25 cellular contexts compared by ENCODE assay signal in genomic region chr2:216103213-216103612, GRCh38. TPM values are rescaled to one million over a fixed set of nuclear protein-coding genes. Genes with fewer than 3 reads are reported as not detected.
"Had no signal": no experiment of that assay in that cellular context is flagged by ENCODE, and none has a peak within 500 bp of the region (broad histone marks: within the 10 kb centered on the region; RNA-seq: fewer than 3 reads in every experiment).

No MANE protein-coding gene starts in this region.

- H3K9me3 ChIP-seq: esophagus muscularis mucosa, lower lobe of right lung, ovary, psoas muscle, spleen, testis, tibial artery had no signal

- H3K4me1 ChIP-seq: psoas muscle, testis had no signal

- H3K4me3 ChIP-seq: dorsolateral prefrontal cortex, esophagus muscularis mucosa, lower lobe of right lung, ovary, psoas muscle, skin epidermis, spleen, testis, tibial artery had no signal

- H3K27ac ChIP-seq: dorsolateral prefrontal cortex, epithelial cell of prostate, esophagus muscularis mucosa, lower lobe of right lung, ovary, psoas muscle, skin epidermis, spleen, testis, tibial artery had no signal

- DNase-seq: dorsolateral prefrontal cortex; effector CD4-positive, alpha-beta T cell; foreskin melanocyte; hypothalamus; immature natural killer cell; left ventricle myocardium superior; lower lobe of right lung; natural killer cell; occipital lobe; ovary; posterior cingulate gyrus; psoas muscle; right cardiac atrium; spleen; stimulated activated CD4-positive, alpha-beta T cell treated with anti-CD3 and anti-CD28 coated beads, Interleukin-4, amount 100 ng/mL, for 4 hours; stimulated activated naive CD8-positive, alpha-beta T cell treated with anti-CD3 and anti-CD28 coated beads, Interleukin-15, Interleukin-2, amounts not matched to agents 100 U/mL and 50 U/mL, for 24 hours; substantia nigra; testis; tibial artery had no signal

- FAIRE-seq: colon, keratinocyte had no signal

- ATAC-seq: left ventricle myocardium superior; lower lobe of right lung; natural killer cell; psoas muscle; right cardiac atrium; stimulated activated memory B cell treated with anti-CD40 and anti-IgM and Interleukin-4, amounts not matched to agents 10 μg/mL and 1 μg/mL and 100 μg/mL, for 72 hours; stimulated activated naive CD8-positive, alpha-beta T cell treated with anti-CD3 and anti-CD28 coated beads, Interleukin-15, Interleukin-2, amounts not matched to agents 100 U/mL and 50 U/mL, for 24 hours had no signal

RNA-seq across cellular contexts. Expression of gene TMEM169, which starts 21.5 kb away (rescaled TPM):
- polyA plus RNA-seq: keratinocyte had no signal
